Comparison of ENCODE assay signal across 8 cellular contexts in the genomic region with DNA sequence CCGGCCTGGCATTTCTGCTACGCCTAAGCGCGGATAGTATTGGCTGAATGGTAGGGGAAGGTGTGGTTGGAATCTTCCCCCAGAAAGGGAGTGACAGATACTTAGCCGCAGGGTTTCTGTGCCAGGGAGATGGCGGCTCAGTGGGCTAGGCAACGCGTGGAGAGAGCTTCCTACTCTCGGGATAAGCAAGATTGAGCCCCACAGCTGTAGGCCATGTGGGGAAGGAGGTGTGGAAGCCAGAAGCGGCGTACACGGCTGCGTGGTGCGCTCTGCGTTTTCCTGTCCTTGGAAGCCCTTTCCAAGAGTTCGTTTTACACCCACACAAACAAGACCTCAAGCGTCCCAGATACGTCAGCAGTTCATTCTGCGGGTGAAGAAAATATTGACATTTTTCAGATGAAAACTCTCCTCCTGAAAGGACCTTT. TPM values are rescaled to one million over a fixed set of nuclear protein-coding genes. Genes with fewer than 3 reads are reported as not detected.
A peak's percentile ranks its signal among the peaks of the same experiment; 100 is the strongest.
DNase-seq lines count a peak whose midpoint lies in the region; ATAC-seq and TF ChIP-seq lines count a peak whose summit lies in the region.

No MANE protein-coding gene starts in this region.

- no peaks in the 10 kb centered on the region for H3K9me3 ChIP-seq in upper lobe of right lung

- no peak for TF ChIP-seq POLR2A in GM18505 (IDR thresholded peaks at IDR 0.05; ENCODE audit: borderline replicate concordance, extremely low read depth, insufficient read depth, insufficient read length)

- no peaks in the 10 kb centered on the region for H3K36me3 Mint-ChIP-seq in activated T-cell treated with anti-CD3 and anti-CD28 coated beads, Interleukin-2, amount 50 U/mL, for 4 hours (ENCODE audit: insufficient read depth)
- H3K36me3 Mint-ChIP-seq in neural crest cell (ENCODE audit: low read depth): no peaks in the 10 kb centered on the region

- H3K27ac Mint-ChIP-seq in neural crest cell (ENCODE audit: unreplicated experiment): no peak overlapping the region

- H3K4me3 ChIP-seq in fibroblast of mammary gland (ENCODE audit: control insufficient read depth, low read depth, low read length) (peak overlapping the region; percentile 68), upper lobe of right lung (peak overlapping the region; percentile 60)

- peaks cover 9% of the 10 kb centered on the region for H3K4me1 ChIP-seq in upper lobe of right lung

- intact Hi-C loops in upper lobe of right lung (cut with DNase I): no loop called here

- H3K27ac ChIP-seq in 22Rv1: peak overlapping the region; percentile 73
- peak overlapping the region; percentile 77 for H3K27ac ChIP-seq in upper lobe of right lung

- DNase-seq in NCI-H69 (lab: John Stamatoyannopoulos, UW) (peak; percentile 73), fibroblast of mammary gland (ENCODE audit: low read depth) (peak; percentile 87), neural crest cell (ENCODE audit: low read depth, low spot score) (peak; percentile 5), upper lobe of right lung (no peak)
- DNase-seq in activated T-cell treated with anti-CD3 and anti-CD28 coated beads, Interleukin-2, amount 50 U/mL, for 4 hours: no peak

- no peak for TF ChIP-seq CTCF in 22Rv1 (IDR thresholded peaks at IDR 0.05)
- no peak for TF ChIP-seq CTCF in fibroblast of mammary gland (conservative IDR thresholded peaks at IDR 0.05; ENCODE audit: control insufficient read depth, insufficient read depth, low read depth, low read length)
- no peak for TF ChIP-seq CTCF in neural crest cell (conservative IDR thresholded peaks at IDR 0.05)
- no peak for TF ChIP-seq CTCF in upper lobe of right lung (IDR thresholded peaks at IDR 0.05)

- peak overlapping the region; percentile 87 for H3K4me3 Mint-ChIP-seq in activated T-cell treated with anti-CD3 and anti-CD28 coated beads, Interleukin-2, amount 50 U/mL, for 4 hours
- H3K4me3 Mint-ChIP-seq in neural crest cell: peak overlapping the region; percentile 86

- H3K4me1 Mint-ChIP-seq in activated T-cell treated with anti-CD3 and anti-CD28 coated beads, Interleukin-2, amount 50 U/mL, for 4 hours (ENCODE audit: low read depth): peaks cover 23% of the 10 kb centered on the region
- peaks cover 15% of the 10 kb centered on the region for H3K4me1 Mint-ChIP-seq in neural crest cell

- H3K27me3 ChIP-seq in upper lobe of right lung: peaks cover 7% of the 10 kb centered on the region

- H3K36me3 ChIP-seq in upper lobe of right lung: no peaks in the 10 kb centered on the region

- ATAC-seq in GM18505 (IDR thresholded peaks at IDR 0.05; ENCODE audit: unreplicated experiment) (peak; percentile 18), HG03039 (IDR thresholded peaks at IDR 0.05; ENCODE audit: unreplicated experiment) (peak; percentile 18), upper lobe of right lung (peak; percentile 67)
- ATAC-seq in activated T-cell treated with anti-CD3 and anti-CD28 coated beads, Interleukin-2, amount 50 U/mL, for 4 hours: peak; percentile 51 to 56

- H3K27me3 Mint-ChIP-seq in activated T-cell treated with anti-CD3 and anti-CD28 coated beads, Interleukin-2, amount 50 U/mL, for 4 hours (ENCODE audit: low read depth): peaks cover 25% of the 10 kb centered on the region
- peaks cover 83% of the 10 kb centered on the region for H3K27me3 Mint-ChIP-seq in neural crest cell (ENCODE audit: low read depth)

- H3K9me3 Mint-ChIP-seq in activated T-cell treated with anti-CD3 and anti-CD28 coated beads, Interleukin-2, amount 50 U/mL, for 4 hours: no peaks in the 10 kb centered on the region
- H3K9me3 Mint-ChIP-seq in neural crest cell: no peaks in the 10 kb centered on the region

RNA-seq across cellular contexts. Expression of gene GPAT3, which starts 0.4 kb away (rescaled TPM):
- 1 to 10 TPM; 2.1 to 4.5 (median 2.6) TPM for total RNA-seq in activated T-cell treated with anti-CD3 and anti-CD28 coated beads, Interleukin-2, amount 50 U/mL, for 4 hours
- total RNA-seq in neural crest cell (not detected in 2 replicates), upper lobe of right lung (8.3 TPM)

RNA-seq across cellular contexts. Expression of gene ABRAXAS1, which starts 50.6 kb away (rescaled TPM):
- total RNA-seq in activated T-cell treated with anti-CD3 and anti-CD28 coated beads, Interleukin-2, amount 50 U/mL, for 4 hours: 1 to 10 TPM; 6.2 to 9.6 (median 8.6) TPM
- 25.9 and 30.9 TPM in 2 replicates for total RNA-seq in neural crest cell
- 12.0 TPM for total RNA-seq in upper lobe of right lung

Comparison
In these comparisons a context has a peak if more than half of its experiments do, and no peak if none do; other contexts are left out.
1. DNase-seq: peak in NCI-H69 (single experiment), fibroblast of mammary gland (single experiment) and neural crest cell (single experiment); none in activated T-cell treated with anti-CD3 and anti-CD28 coated beads, Interleukin-2, amount 50 U/mL, for 4 hours (single experiment) and upper lobe of right lung (single experiment).
2. Peak in every context shown above with its lines, with median percentiles within 50 percentile points of each other: ATAC-seq.